20 cellular contexts compared by ENCODE assay signal in genomic region chr4:7428261-7429068, GRCh38. TPM values are rescaled to one million over a fixed set of nuclear protein-coding genes. Genes with fewer than 3 reads are reported as not detected.
DNase-seq lines count a peak whose midpoint lies in the region; ATAC-seq, FAIRE-seq and TF ChIP-seq lines count a peak whose summit lies in the region.
"Had no signal": no experiment of that assay in that cellular context is flagged by ENCODE, and none has a peak within 500 bp of the region (broad histone marks: within the 10 kb centered on the region; RNA-seq: fewer than 3 reads in every experiment).

No MANE protein-coding gene starts in this region.

- BruUV-seq in HepG2 (replicated peaks; lab: Mats Ljungman, UMichigan), result no TSS peak

- H3K9me3 Mint-ChIP-seq in glutamatergic neuron (ENCODE audit: unreplicated experiment) (no peaks in the 10 kb centered on the region), neural progenitor cell (no peaks in the 10 kb centered on the region)

- ATAC-seq in right lobe of liver (no peak), HepG2 (no peak)

- 83% methylated on average over 11 of the region's 16 CpGs for WGBS in right lobe of liver (ENCODE audit: insufficient coverage, low coverage, low lambda C conversion rate, missing lambda C conversion rate)
- 37% methylated on average over 15 of the region's 16 CpGs for WGBS in HepG2 (ENCODE audit: low lambda C conversion rate)
- 81% methylated on average over 16 of the region's 16 CpGs for WGBS in hepatocyte (ENCODE audit: low lambda C conversion rate, missing lambda C conversion rate)

- no peak for TF ChIP-seq POLR2A in right lobe of liver (IDR thresholded peaks at IDR 0.05)
- TF ChIP-seq POLR2A in HepG2 (IDR thresholded peaks at IDR 0.05; ENCODE audit: insufficient read depth in 1 of 2, low read depth in 2 of 2, low read length in 2 of 2), result no peak

- H3K27me3 Mint-ChIP-seq in glutamatergic neuron (ENCODE audit: unreplicated experiment) (peaks cover 8% of the 10 kb centered on the region), neural progenitor cell (ENCODE audit: insufficient read depth, low read depth) (peaks cover 3% of the 10 kb centered on the region)

- H3K36me3 ChIP-seq in right lobe of liver (no peaks in the 10 kb centered on the region), HepG2 (replicated peaks in 1 of 2; ENCODE audit: control insufficient read depth in 1 of 2, insufficient read depth in 2 of 2, low read length in 2 of 2) (no peaks in the 10 kb centered on the region), neural progenitor cell (no peaks in the 10 kb centered on the region), hepatocyte (replicated peaks; ENCODE audit: insufficient read depth, low read depth) (no peaks in the 10 kb centered on the region)

- no peak overlapping the region for H3K4me3 Mint-ChIP-seq in glutamatergic neuron (ENCODE audit: unreplicated experiment)
- peak overlapping the region; percentile 63 for H3K4me3 Mint-ChIP-seq in neural progenitor cell

- CTCF ChIA-PET in HepG2 (lab: Yijun Ruan, JAX; ENCODE audit: low intra/inter-chr PET ratio, low total read pairs), result no interaction called here

- no peak for FAIRE-seq in HepG2 (lab: Jason Lieb, UNC)

- no peaks in the 10 kb centered on the region for H4K20me1 ChIP-seq in HepG2 (ENCODE audit: insufficient read depth, low read length)
- H4K20me1 ChIP-seq in neural progenitor cell (ENCODE audit: low read depth), result peaks cover 15% of the 10 kb centered on the region
- H4K20me1 ChIP-seq in hepatocyte (ENCODE audit: insufficient read depth, poor library complexity, severe bottlenecking), result no peaks in the 10 kb centered on the region

- H3K27me3 ChIP-seq in right lobe of liver (no peaks in the 10 kb centered on the region), HepG2 (ENCODE audit: control insufficient read depth in 1 of 2, insufficient read depth in 2 of 2, low read length in 2 of 2) (peaks cover 14 to 65% of the 10 kb centered on the region in 2 experiments; a peak in 4 of 5 replicates), neural progenitor cell (no peaks in the 10 kb centered on the region), hepatocyte (no peaks in the 10 kb centered on the region)

- H3K27ac ChIP-seq in right lobe of liver (no peak overlapping the region), HepG2 (ENCODE audit: extremely low read length, insufficient read depth, low read length) (no peak overlapping the region), neural progenitor cell (peak overlapping the region; percentile 49), hepatocyte (no peak overlapping the region)
- H3K27ac ChIP-seq: VCaP had no signal

- H2AFZ ChIP-seq in HepG2 (ENCODE audit: low read length) (no peak overlapping the region), neural progenitor cell (replicated peaks) (no peak overlapping the region), hepatocyte (no peak overlapping the region)

- H3K4me2 ChIP-seq in HepG2 (ENCODE audit: low read depth, low read length), result no peak overlapping the region
- H3K4me2 ChIP-seq in neural progenitor cell, result peak overlapping the region; percentile 20
- H3K4me2 ChIP-seq in hepatocyte, result no peak overlapping the region

- no peak for TF ChIP-seq RAD21 in HepG2 (CRISPR knock-in tag; IDR thresholded peaks at IDR 0.05)

- TF ChIP-seq CTCF in right lobe of liver (IDR thresholded peaks at IDR 0.05), result no peak
- no peak for TF ChIP-seq CTCF in HepG2 (CRISPR knock-in tag; IDR thresholded peaks at IDR 0.05)
- TF ChIP-seq CTCF in glutamatergic neuron (IDR thresholded peaks at IDR 0.05; ENCODE audit: partially characterized antibody, unreplicated experiment), result no peak
- TF ChIP-seq CTCF in neural progenitor cell (IDR thresholded peaks at IDR 0.05), result no peak
- TF ChIP-seq CTCF in hepatocyte (IDR thresholded peaks at IDR 0.05; ENCODE audit: poor library complexity), result no peak

- TF ChIP-seq EP300 in HepG2 (IDR thresholded peaks at IDR 0.05; ENCODE audit: low read depth in 2 of 2, low read length in 2 of 2), result no peak
- TF ChIP-seq EP300 in HepG2 (CRISPR knock-in tag; IDR thresholded peaks at IDR 0.05; ENCODE audit: borderline replicate concordance), result no peak

- intact Hi-C loops in right lobe of liver (cut with DNase I) (loop anchor here in 1 of 2 donors (10.0 kb wide), 1 partner anchor 54 kb away; no protein-coding TSS in a partner anchor), HepG2 (cut with micrococcal nuclease; ENCODE audit: unreplicated experiment) (no loop called here)

- H3K27ac Mint-ChIP-seq in glutamatergic neuron (ENCODE audit: unreplicated experiment) (peak overlapping the region; percentile 59), neural progenitor cell (peak overlapping the region; percentile 82)

- peak in 2 of 3 donors; percentile 19 to 48 for DNase-seq in right lobe of liver
- no peak for DNase-seq in HepG2 (ENCODE audit: low spot score)
- DNase-seq in glutamatergic neuron, result no peak
- peak; percentile 72 for DNase-seq in neural progenitor cell (ENCODE audit: low spot score)
- DNase-seq in NCI-H1436 treated with DMSO at 0.1 percent for 48 hours (lab: John Stamatoyannopoulos, UW), result no peak
- no peak for DNase-seq in hepatocyte (ENCODE audit: low spot score)
- no peak for DNase-seq in glomerular visceral epithelial cell (ENCODE audit: extremely low spot score)
- DNase-seq in SK-N-DZ (ENCODE audit: low spot score), result no peak
- DNase-seq: amniotic stem cell; C1 segment of cervical spinal cord; DMS79; HCEC 1CT; hippocampal formation; NCI-H1417 treated with DMSO at 0.1 percent for 48 hours; NCI-H446 treated with DMSO at 0.1 percent for 48 hours; occipital lobe; stimulated activated CD4-positive, alpha-beta T cell treated with anti-CD3 and anti-CD28 coated beads, Interleukin-15, amount 100 ng/mL, for 24 hours; substantia nigra had no signal

- H3K4me1 Mint-ChIP-seq in glutamatergic neuron (ENCODE audit: low read depth, unreplicated experiment) (peaks cover 14% of the 10 kb centered on the region), neural progenitor cell (peaks cover 33% of the 10 kb centered on the region)

- no peak overlapping the region for H3K4me3 ChIP-seq in right lobe of liver
- H3K4me3 ChIP-seq in HepG2 (replicated peaks in 1 of 3; ENCODE audit: insufficient read depth in 1 of 3, low read depth in 2 of 3, low read length in 3 of 3), result no peak overlapping the region
- H3K4me3 ChIP-seq in neural progenitor cell, result no peak overlapping the region
- H3K4me3 ChIP-seq in hepatocyte, result no peak overlapping the region

- H3K36me3 Mint-ChIP-seq in glutamatergic neuron (ENCODE audit: unreplicated experiment), result no peaks in the 10 kb centered on the region
- no peaks in the 10 kb centered on the region for H3K36me3 Mint-ChIP-seq in neural progenitor cell

- POLR2A ChIA-PET in HepG2 (lab: Yijun Ruan, JAX), result no interaction called here

- H3K79me2 ChIP-seq in HepG2 (ENCODE audit: insufficient read depth, low read length), result no peaks in the 10 kb centered on the region
- no peaks in the 10 kb centered on the region for H3K79me2 ChIP-seq in neural progenitor cell (ENCODE audit: low read depth)
- no peaks in the 10 kb centered on the region for H3K79me2 ChIP-seq in hepatocyte

- no peak overlapping the region for H3K9ac ChIP-seq in HepG2 (ENCODE audit: insufficient read depth, low read depth, low read length)
- no peak overlapping the region for H3K9ac ChIP-seq in neural progenitor cell

- in situ Hi-C loops in HepG2 (cut with HindIII; ENCODE audit: extremely low pct_ligation_motif_present, low pct_unique_long_range_greater_than_20kb), result no loop called here

- H3F3A ChIP-seq in neural progenitor cell (ENCODE audit: low read depth), result no peaks in the 10 kb centered on the region

- H3K9me3 ChIP-seq in right lobe of liver, result no peaks in the 10 kb centered on the region
- no peaks in the 10 kb centered on the region for H3K9me3 ChIP-seq in HepG2 (ENCODE audit: low read length)
- H3K9me3 ChIP-seq in neural progenitor cell (ENCODE audit: low read depth), result no peaks in the 10 kb centered on the region
- H3K9me3 ChIP-seq in hepatocyte (ENCODE audit: low read depth), result no peaks in the 10 kb centered on the region

- no peaks in the 10 kb centered on the region for H3K4me1 ChIP-seq in right lobe of liver
- peaks cover 9% of the 10 kb centered on the region for H3K4me1 ChIP-seq in HepG2 (ENCODE audit: insufficient read depth, low read length)
- H3K4me1 ChIP-seq in neural progenitor cell, result peaks cover 34% of the 10 kb centered on the region
- H3K4me1 ChIP-seq in hepatocyte (ENCODE audit: insufficient read depth), result peaks cover 8% of the 10 kb centered on the region

- no peaks in the 10 kb centered on the region for H3K9me2 ChIP-seq in hepatocyte (replicated peaks; ENCODE audit: insufficient read depth)

TF ChIP-seq in HepG2, 621 proteins besides CTCF, POLR2A, EP300 and RAD21 (continues in another document):
- TF ChIP-seq ZNF562 (CRISPR knock-in tag; IDR thresholded peaks at IDR 0.05; ENCODE audit: borderline replicate concordance), result no peak

RNA-seq across cellular contexts. Expression of gene PSAPL1, which starts 6.3 kb away (rescaled TPM):
- total RNA-seq in right lobe of liver (not detected), HepG2 (2016; rRNA removed; fragmentation: Illumina TruSeq; extraction: Trizol) (0.02 TPM in 1 of 2 replicates, not detected in the other), glutamatergic neuron (ENCODE audit: unreplicated experiment) (not detected), neural progenitor cell (ENCODE audit: low replicate concordance) (0.06 TPM in 1 of 2 replicates, not detected in the other), hepatocyte (4.3 and 5.8 TPM in 2 replicates)
- not detected in 2 replicates for total RNA-seq in HepG2 (2016; cell fraction: cytosol; rRNA removed; fragmentation: Illumina TruSeq; extraction: Trizol; ENCODE audit: low read depth)
- not detected in 2 replicates for total RNA-seq in HepG2 (2016; cell fraction: insoluble cytoplasmic fraction; rRNA removed; fragmentation: Illumina TruSeq; extraction: Trizol)
- total RNA-seq in HepG2 (2016; cell fraction: membrane; rRNA removed; fragmentation: Illumina TruSeq; extraction: Trizol), result not detected in 2 replicates
- total RNA-seq in HepG2 (2016; cell fraction: nucleus; rRNA removed; fragmentation: Illumina TruSeq; extraction: Trizol), result not detected in 2 replicates
- polyA plus RNA-seq in HepG2 (2011; rRNA removed) (0.16 and 0.20 TPM in 2 replicates), hepatocyte (4.4 and 5.2 TPM in 2 replicates)
- 0.09 and 0.17 TPM in 2 replicates for polyA plus RNA-seq in HepG2 (2011; cell fraction: cytosol; rRNA removed)
- 0.08 and 0.12 TPM in 2 replicates for polyA plus RNA-seq in HepG2 (2011; cell fraction: nucleus; rRNA removed)
- 0.03 and 0.04 TPM in 2 replicates for polyA plus RNA-seq in HepG2 (2012)
- not detected in 2 replicates for polyA plus RNA-seq in HepG2 (2016; cell fraction: cytosol; fragmentation: Illumina TruSeq; extraction: Trizol; ENCODE audit: low read depth)
- polyA plus RNA-seq in HepG2 (2016; cell fraction: insoluble cytoplasmic fraction; fragmentation: Illumina TruSeq; extraction: Trizol; ENCODE audit: low read depth), result not detected in 2 replicates
- polyA plus RNA-seq in HepG2 (2016; cell fraction: membrane; fragmentation: Illumina TruSeq; extraction: Trizol; ENCODE audit: low read depth), result not detected in 2 replicates
- polyA plus RNA-seq in HepG2 (2016; cell fraction: nucleus; fragmentation: Illumina TruSeq; extraction: Trizol; ENCODE audit: insufficient read depth, low read depth), result not detected in 2 replicates
- 0.14 TPM in 1 of 2 replicates, not detected in the other for polyA minus RNA-seq in HepG2 (2011; rRNA and poly(A)+ RNA removed; ENCODE audit: low replicate concordance)
- polyA minus RNA-seq in HepG2 (2011; cell fraction: cytosol; rRNA and poly(A)+ RNA removed), result 0.26 TPM in 1 of 2 replicates, not detected in the other
- not detected in 2 replicates for polyA minus RNA-seq in HepG2 (2011; cell fraction: nucleus; rRNA and poly(A)+ RNA removed)
- not detected in 2 replicates for polyA plus RNA-seq in SK-N-DZ (2014; cell fraction: cytosol; rRNA removed)
- polyA plus RNA-seq in SK-N-DZ (2014; cell fraction: nucleus; rRNA removed), result not detected in 2 replicates
- total RNA-seq: occipital lobe, OCI-LY7 had no signal

Comparison
In these comparisons a context has a peak if more than half of its experiments do, and no peak if none do; other contexts are left out.
1. DNase-seq: peak in right lobe of liver (2 of 3) and neural progenitor cell (single experiment); none in HepG2 (single experiment), glutamatergic neuron (single experiment), NCI-H1436 treated with DMSO at 0.1 percent for 48 hours (single experiment), hepatocyte (single experiment), glomerular visceral epithelial cell (single experiment) and SK-N-DZ (single experiment).